ENCODE assay signal across 17 cellular contexts in genomic region chr2:150475479-150476212, GRCh38. TPM values are rescaled to one million over a fixed set of nuclear protein-coding genes. Genes with fewer than 3 reads are reported as not detected.
DNase-seq lines count a peak whose midpoint lies in the region; ATAC-seq and TF ChIP-seq lines count a peak whose summit lies in the region.
"Had no signal": no experiment of that assay in that cellular context is flagged by ENCODE, and none has a peak within 500 bp of the region (broad histone marks: within the 10 kb centered on the region; RNA-seq: fewer than 3 reads in every experiment).

No MANE protein-coding gene starts in this region.

- H2AFZ ChIP-seq in SK-N-SH (ENCODE audit: low read depth), result no peak overlapping the region

- CTCF ChIA-PET in SK-N-SH (lab: Yijun Ruan, JAX), result interaction anchor here (0.9 to 2.3 kb wide), 5 partner anchors 10 to 878 kb away, joined by 3 to 8 read pairs (median 3); no protein-coding TSS in a partner anchor

- H3K9me3 Mint-ChIP-seq in CD14-positive monocyte, result peaks cover 0 to 5% (median 0%) of the 10 kb centered on the region in 7 donors

- H3K79me2 ChIP-seq in SK-N-SH (ENCODE audit: insufficient read depth), result peaks cover 93% of the 10 kb centered on the region

- intact Hi-C loops in CD14-positive monocyte (cut with micrococcal nuclease), result no loop called here

- no peaks in the 10 kb centered on the region for H3K27me3 ChIP-seq in SK-N-SH (ENCODE audit: insufficient read depth)
- no peaks in the 10 kb centered on the region for H3K27me3 ChIP-seq in duodenal mucosa (ENCODE audit: control insufficient read depth in 1 of 2, insufficient read depth in 2 of 2, low read length in 2 of 2)
- H3K27me3 ChIP-seq in muscle layer of colon (ENCODE audit: control insufficient read depth in 1 of 2, insufficient read depth in 2 of 2, low read length in 2 of 2), result no peaks in the 10 kb centered on the region
- no peaks in the 10 kb centered on the region for H3K27me3 ChIP-seq in upper lobe of left lung

- H3K9me2 ChIP-seq in SK-N-SH, result no peaks in the 10 kb centered on the region

- H3K36me3 Mint-ChIP-seq in CD14-positive monocyte, result no peaks in the 10 kb centered on the region

- no peak for TF ChIP-seq EP300 in SK-N-SH (IDR thresholded peaks at IDR 0.05; ENCODE audit: borderline replicate concordance in 1 of 2, low read depth in 1 of 2, low read length in 1 of 2)
- TF ChIP-seq EP300 in upper lobe of left lung (IDR thresholded peaks at IDR 0.05), result no peak

- no peak for DNase-seq in SK-N-SH
- no peak for DNase-seq in upper lobe of left lung
- no peak for DNase-seq in CD14-positive monocyte (ENCODE audit: low spot score)
- no peak for DNase-seq in midbrain (lab: John Stamatoyannopoulos, UW)
- no peak for DNase-seq in pons (ENCODE audit: low spot score)
- DNase-seq: foreskin melanocyte; GOT3; left cardiac atrium; NCI-H1436; NCI-H748 treated with DMSO at 0.1 percent for 48 hours; occipital lobe; stimulated activated CD4-positive, alpha-beta T cell treated with anti-CD3 and anti-CD28 coated beads, Interleukin-4, amount 100 ng/mL, for 4 hours; stimulated activated naive CD8-positive, alpha-beta T cell treated with anti-CD3 and anti-CD28 coated beads, Interleukin-15, amount 100 ng/mL, for 72 hours had no signal

- H3K9ac ChIP-seq in SK-N-SH (no peak overlapping the region; the same call in 1 of the 2 replicates), duodenal mucosa (ENCODE audit: low read depth in 1 of 2, low read length in 2 of 2) (peak overlapping the region in 1 of 2 donors; percentile 33), muscle layer of colon (ENCODE audit: low read length) (no peak overlapping the region)

- H3K27ac Mint-ChIP-seq in CD14-positive monocyte, result no peak overlapping the region
- H3K27ac Mint-ChIP-seq: stimulated activated naive CD8-positive, alpha-beta T cell treated with anti-CD3 and anti-CD28 coated beads, Interleukin-15, amount 100 ng/mL, for 72 hours had no signal

- peaks cover 32 to 58% of the 10 kb centered on the region in 2 experiments for H3K4me1 ChIP-seq in SK-N-SH (ENCODE audit: control insufficient read depth in 1 of 2, insufficient read depth in 2 of 2, low read depth in 1 of 2, low read length in 1 of 2)
- H3K4me1 ChIP-seq in duodenal mucosa (ENCODE audit: control insufficient read depth in 1 of 2, insufficient read depth in 2 of 2, low read length in 2 of 2), result peaks cover 56 to 83% of the 10 kb centered on the region in 2 donors
- H3K4me1 ChIP-seq in muscle layer of colon (ENCODE audit: insufficient read depth, low read length), result peaks cover 37% of the 10 kb centered on the region
- peaks cover 9 to 36% (median 23%) of the 10 kb centered on the region in 4 donors for H3K4me1 ChIP-seq in upper lobe of left lung

- H3K36me3 ChIP-seq in SK-N-SH (replicated peaks in 1 of 2; ENCODE audit: control insufficient read depth in 1 of 2, insufficient read depth in 2 of 2, low read length in 1 of 2) (peaks cover 72 to 91% of the 10 kb centered on the region in 2 experiments), duodenal mucosa (ENCODE audit: control insufficient read depth in 1 of 2, insufficient read depth in 2 of 2, low read length in 2 of 2) (peaks cover 5 to 19% of the 10 kb centered on the region in 2 donors), muscle layer of colon (ENCODE audit: insufficient read depth, low read length) (peaks cover 17% of the 10 kb centered on the region), upper lobe of left lung (peaks cover 0 to 14% (median 0%) of the 10 kb centered on the region in 4 donors)

- no peak for TF ChIP-seq POLR2A in upper lobe of left lung (IDR thresholded peaks at IDR 0.05)

- H3K27ac ChIP-seq in SK-N-SH (ENCODE audit: low read depth in 2 of 2, low read length in 1 of 2) (peak overlapping the region; percentile 34 to 75), duodenal mucosa (ENCODE audit: low read depth, low read length) (peak overlapping the region; percentile 11), muscle layer of colon (ENCODE audit: low read depth, low read length) (peak overlapping the region; percentile 29), upper lobe of left lung (peak overlapping the region; percentile 42 to 65 (median 50))
- H3K27ac ChIP-seq: 22Rv1 had no signal

- WGBS in SK-N-SH (ENCODE audit: low lambda C conversion rate), result 91% methylated on average over 6 of the region's 6 CpGs
- 83 to 86% methylated on average over 6 of the region's 6 CpGs for WGBS in upper lobe of left lung, 2 donors

- POLR2A ChIA-PET in SK-N-SH (lab: Yijun Ruan, JAX), result interaction anchor here (1.1 kb wide), 1 partner anchor 9 kb away, joined by 3 read pairs; no protein-coding TSS in a partner anchor

- no peak for TF ChIP-seq RAD21 in SK-N-SH (IDR thresholded peaks at IDR 0.05; ENCODE audit: low read length)

- peak overlapping the region; percentile 48 for H3K4me2 ChIP-seq in SK-N-SH

- peaks cover 0 to 1% (median 0%) of the 10 kb centered on the region in 3 donors for H3K27me3 Mint-ChIP-seq in CD14-positive monocyte (ENCODE audit: low read depth in 3 of 3)
- H3K27me3 Mint-ChIP-seq: stimulated activated naive CD8-positive, alpha-beta T cell treated with anti-CD3 and anti-CD28 coated beads, Interleukin-15, amount 100 ng/mL, for 72 hours had no signal

- H3F3A ChIP-seq in SK-N-SH (replicated peaks; ENCODE audit: insufficient read depth), result peaks cover 79% of the 10 kb centered on the region

- no peak overlapping the region for H3K4me3 Mint-ChIP-seq in CD14-positive monocyte
- H3K4me3 Mint-ChIP-seq: stimulated activated naive CD8-positive, alpha-beta T cell treated with anti-CD3 and anti-CD28 coated beads, Interleukin-15, amount 100 ng/mL, for 72 hours had no signal

- no peak for TF ChIP-seq CTCF in SK-N-SH (IDR thresholded peaks at IDR 0.05)
- no peak for TF ChIP-seq CTCF in upper lobe of left lung (IDR thresholded peaks at IDR 0.05)
- TF ChIP-seq CTCF in CD14-positive monocyte (IDR thresholded peaks at IDR 0.05), result no peak

- H3K9me3 ChIP-seq in SK-N-SH (no peaks in the 10 kb centered on the region), duodenal mucosa (ENCODE audit: control insufficient read depth in 1 of 2, low read length in 2 of 2) (no peaks in the 10 kb centered on the region), muscle layer of colon (ENCODE audit: low read length) (no peaks in the 10 kb centered on the region), upper lobe of left lung (no peaks in the 10 kb centered on the region)

- H4K20me1 ChIP-seq in SK-N-SH (ENCODE audit: insufficient read depth), result peaks cover 62% of the 10 kb centered on the region

- H3K4me1 Mint-ChIP-seq in CD14-positive monocyte, result no peaks in the 10 kb centered on the region
- H3K4me1 Mint-ChIP-seq: stimulated activated naive CD8-positive, alpha-beta T cell treated with anti-CD3 and anti-CD28 coated beads, Interleukin-15, amount 100 ng/mL, for 72 hours had no signal

- no peak overlapping the region for H3K4me3 ChIP-seq in SK-N-SH (ENCODE audit: low read depth in 2 of 2, low read length in 1 of 2)
- peak overlapping the region; percentile 0 to 50 for H3K4me3 ChIP-seq in duodenal mucosa (ENCODE audit: low read depth in 1 of 2, low read length in 2 of 2)
- H3K4me3 ChIP-seq in muscle layer of colon (ENCODE audit: low read depth in 1 of 2, low read length in 2 of 2), result no peak overlapping the region
- no peak overlapping the region for H3K4me3 ChIP-seq in upper lobe of left lung

- no peak for ATAC-seq in SK-N-SH treated with all-trans-retinoic acid at 6 μM for 48 hours
- no peak for ATAC-seq in upper lobe of left lung (ENCODE audit: low FRiP score in 2 of 2)
- ATAC-seq: left cardiac atrium; stimulated activated naive CD8-positive, alpha-beta T cell treated with anti-CD3 and anti-CD28 coated beads, Interleukin-15, amount 100 ng/mL, for 72 hours had no signal

TF ChIP-seq in SK-N-SH, 30 proteins besides CTCF, POLR2A, EP300 and RAD21 (continues in another document):
- no peak for TF ChIP-seq USF1 (IDR thresholded peaks at IDR 0.05; ENCODE audit: borderline replicate concordance, low read depth)
- TF ChIP-seq USF2 (IDR thresholded peaks at IDR 0.05; ENCODE audit: borderline replicate concordance, low read depth, low read length), result no peak
- TF ChIP-seq EZH2phosphoT487 (IDR thresholded peaks at IDR 0.05; ENCODE audit: borderline replicate concordance, low read depth), result no peak

TF ChIP-seq in SK-N-SH treated with all-trans-retinoic acid at 6 μM for 48 hours, 23 proteins besides CTCF, POLR2A, EP300 and RAD21 (continues in another document):
- TF ChIP-seq GLIS3 (CRISPR knock-in tag; IDR thresholded peaks at IDR 0.05), result no peak
- no peak for TF ChIP-seq PPARA (CRISPR knock-in tag; IDR thresholded peaks at IDR 0.05; ENCODE audit: borderline replicate concordance)
- no peak for TF ChIP-seq PATZ1 (CRISPR knock-in tag; IDR thresholded peaks at IDR 0.05; ENCODE audit: borderline replicate concordance)
- no peak for TF ChIP-seq ZFP3 (CRISPR knock-in tag; IDR thresholded peaks at IDR 0.05)
- no peak for TF ChIP-seq ZC3H10 (CRISPR knock-in tag; IDR thresholded peaks at IDR 0.05)
- no peak for TF ChIP-seq RARB (CRISPR knock-in tag; IDR thresholded peaks at IDR 0.05)

RNA-seq across cellular contexts. Expression of gene RND3, which starts 11.8 kb away (rescaled TPM):
- polyA plus RNA-seq in SK-N-SH (2012; rRNA removed) (49.7 and 56.7 TPM in 2 replicates), CD14-positive monocyte (not detected)
- polyA plus RNA-seq in SK-N-SH (2012; cell fraction: cytosol; rRNA removed), result 39.1 and 50.9 TPM in 2 replicates
- 55.8 and 82.5 TPM in 2 replicates for polyA plus RNA-seq in SK-N-SH (2012; cell fraction: nucleus; rRNA removed)
- 10 to 100 TPM; 13.0 to 40.0 (median 26.7) TPM for total RNA-seq in upper lobe of left lung

Comparison
In these comparisons a context has a peak if more than half of its experiments do, and no peak if none do; other contexts are left out.
1. H3K4me3 ChIP-seq: peak in duodenal mucosa (2 of 2); none in SK-N-SH (0 of 2), muscle layer of colon (0 of 2) and upper lobe of left lung (0 of 4).
2. RNA of gene RND3, which starts 11.8 kb away (polyA plus RNA-seq): 39.1 to 82.5 TPM in SK-N-SH; not detected in CD14-positive monocyte; every median in the first group is over 10 times any median in the second.
3. Peak in every context shown above with its lines, with median percentiles within 50 percentile points of each other: H3K27ac ChIP-seq.